ENCODE assay signal across 8 cellular contexts in the genomic region with DNA sequence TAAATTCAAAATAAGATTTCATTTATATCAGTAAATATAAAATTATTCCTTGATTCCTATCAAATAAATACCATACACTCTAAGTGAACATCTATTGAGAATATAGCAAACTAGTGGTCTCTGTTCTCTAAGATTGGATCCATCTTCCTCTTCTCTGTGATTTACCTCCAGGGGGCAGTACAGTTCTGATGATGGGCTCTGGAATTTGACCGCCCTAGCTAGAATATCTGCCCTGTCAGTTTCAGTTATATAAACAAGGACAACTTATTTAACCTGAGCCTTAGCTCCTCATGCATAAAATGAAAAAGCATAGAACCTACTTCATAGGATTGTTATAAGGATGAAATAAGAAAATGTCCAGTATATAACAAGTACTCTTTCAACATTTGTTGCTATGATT.
DNase-seq lines count a peak whose midpoint lies in the region; ATAC-seq and TF ChIP-seq lines count a peak whose summit lies in the region.

No MANE protein-coding gene starts in this region.

- H3K27me3 ChIP-seq in GM23248 (replicated peaks; ENCODE audit: insufficient read depth) (no peaks in the 10 kb centered on the region), dorsolateral prefrontal cortex (no peaks in the 10 kb centered on the region), osteoblast (ENCODE audit: insufficient read depth, low read length) (no peaks in the 10 kb centered on the region)

- H3K79me2 ChIP-seq in GM23248 (ENCODE audit: insufficient read depth), result no peaks in the 10 kb centered on the region
- no peaks in the 10 kb centered on the region for H3K79me2 ChIP-seq in osteoblast (ENCODE audit: insufficient read depth, low read length)

- H3K4me2 ChIP-seq in GM23248 (ENCODE audit: unreplicated experiment), result no peak overlapping the region
- H3K4me2 ChIP-seq in osteoblast (ENCODE audit: insufficient read depth, low read length), result no peak overlapping the region

- WGBS in GM23248 (ENCODE audit: low coverage in 1 of 2, low lambda C conversion rate in 2 of 2, missing lambda C conversion rate in 2 of 2), 2 experiments, result 11 to 20% methylated on average over 1 of the region's 1 CpG

- H2AFZ ChIP-seq in GM23248, result no peak overlapping the region
- no peak overlapping the region for H2AFZ ChIP-seq in osteoblast (ENCODE audit: low read length)

- peak; percentile 35 to 93 (median 74) for TF ChIP-seq CTCF in dorsolateral prefrontal cortex (IDR thresholded peaks at IDR 0.05 in 54 of 56, conservative IDR thresholded peaks at IDR 0.05 in 2 of 56; ENCODE audit: low read depth in 1 of 56, partially characterized antibody in 56 of 56)
- TF ChIP-seq CTCF in osteoblast (IDR thresholded peaks at IDR 0.05; ENCODE audit: extremely low read depth, low read depth, low read length), result peak; percentile 80

- no peaks in the 10 kb centered on the region for H3K9me2 ChIP-seq in GM23248 (ENCODE audit: insufficient read depth)

- DNase-seq in Caki2 (ENCODE audit: low read depth) (peak; percentile 3), GM23248 (peak; percentile 69), NOMO-1 treated with DMSO at 0.1 percent for 48 hours (lab: John Stamatoyannopoulos, UW; ENCODE audit: unreplicated experiment) (peak; percentile 58), dorsolateral prefrontal cortex (peak in 1 of 10 donors; percentile 35), osteoblast (ENCODE audit: insufficient read length, low spot score, missing footprints) (no peak), NCI-H128 (lab: John Stamatoyannopoulos, UW; ENCODE audit: unreplicated experiment) (no peak), activated T-cell treated with anti-CD3 and anti-CD28 coated beads for 4 hours (no peak)

- no peak overlapping the region for H3K9ac ChIP-seq in GM23248

- no peaks in the 10 kb centered on the region for H3K9me3 ChIP-seq in GM23248 (ENCODE audit: low read depth)
- H3K9me3 ChIP-seq in osteoblast (ENCODE audit: low read depth, low read length), result no peaks in the 10 kb centered on the region

- peaks cover 29% of the 10 kb centered on the region for H3K4me1 ChIP-seq in GM23248 (ENCODE audit: insufficient read depth)
- H3K4me1 ChIP-seq in osteoblast (ENCODE audit: insufficient read depth, low read length), result peaks cover 42% of the 10 kb centered on the region

- ATAC-seq in HG02840 (IDR thresholded peaks at IDR 0.05; ENCODE audit: low FRiP score, unreplicated experiment), result no peak

- H3K4me3 ChIP-seq in GM23248 (no peak overlapping the region), dorsolateral prefrontal cortex (no peak overlapping the region), osteoblast (ENCODE audit: insufficient read depth, low read length) (no peak overlapping the region)

- intact Hi-C loops in dorsolateral prefrontal cortex (cut with DNase I), result loop anchor here (10.0 kb wide), 2 partner anchors 219 to 229 kb away; no protein-coding TSS in a partner anchor

- in situ Hi-C loops in Caki2 (cut with HindIII; ENCODE audit: low pct_unique_long_range_greater_than_20kb, low sequenced_read_pairs), result no loop called here
- in situ Hi-C loops in GM23248 (cut with MboI), result no loop called here

- H3K27ac ChIP-seq in GM23248 (no peak overlapping the region), dorsolateral prefrontal cortex (peak overlapping the region in 57 of 59 donors; percentile 11 to 95 (median 89)), osteoblast (ENCODE audit: low read depth, low read length) (no peak overlapping the region)

- H3K36me3 ChIP-seq in GM23248 (ENCODE audit: low read depth) (no peaks in the 10 kb centered on the region), osteoblast (ENCODE audit: insufficient read depth, low read length) (no peaks in the 10 kb centered on the region)

- no peaks in the 10 kb centered on the region for H4K20me1 ChIP-seq in GM23248 (ENCODE audit: insufficient read depth)
- H4K20me1 ChIP-seq in osteoblast (ENCODE audit: insufficient read depth, low read length), result no peaks in the 10 kb centered on the region

- H3F3A ChIP-seq in GM23248 (ENCODE audit: insufficient read depth), result peaks cover 19% of the 10 kb centered on the region

Comparison
In these comparisons a context has a peak if more than half of its experiments do, and no peak if none do; other contexts are left out.
1. DNase-seq: peak in Caki2 (single experiment), GM23248 (single experiment) and NOMO-1 treated with DMSO at 0.1 percent for 48 hours (single experiment); none in osteoblast (single experiment), NCI-H128 (single experiment) and activated T-cell treated with anti-CD3 and anti-CD28 coated beads for 4 hours (single experiment).
2. H3K27ac ChIP-seq: peak in dorsolateral prefrontal cortex (57 of 59); none in GM23248 (single experiment) and osteoblast (single experiment).